25 cellular contexts compared by ENCODE assay signal in genomic region chr15:57567909-57568308, GRCh38. TPM values are rescaled to one million over a fixed set of nuclear protein-coding genes. Genes with fewer than 3 reads are reported as not detected.
"Had no signal": no experiment of that assay in that cellular context is flagged by ENCODE, and none has a peak within 500 bp of the region (broad histone marks: within the 10 kb centered on the region; RNA-seq: fewer than 3 reads in every experiment).

No MANE protein-coding gene starts in this region.

- DNase-seq: activated CD4-positive, alpha-beta T cell treated with anti-CD3 and anti-CD28 coated beads for 4 hours; activated CD4-positive, alpha-beta T cell treated with anti-CD3 and anti-CD28 coated beads, Interleukin-2, amount 50 U/mL, for 48 hours; activated CD4-positive, CD25-positive, alpha-beta regulatory T cell; activated CD8-positive, alpha-beta memory T cell treated with anti-CD3 and anti-CD28 coated beads, Interleukin-2, amount 50 U/mL, for 48 hours; activated naive CD4-positive, alpha-beta T cell treated with anti-CD3 and anti-CD28 coated beads, Interleukin-2, amount 10 ng/mL, durations not matched to agents 7 days and 5 days; activated T-cell treated with anti-CD3 and anti-CD28 coated beads, Interleukin-2, amount 50 U/mL, for 4 hours; aorta; caudate nucleus; dermis blood vessel endothelial cell; effector CD8-positive, alpha-beta T cell; gastrocnemius medialis; hypothalamus; lower lobe of right lung; naive thymus-derived CD4-positive, alpha-beta T cell; retina; sigmoid colon; stimulated activated CD4-positive, alpha-beta T cell treated with anti-CD3 and anti-CD28 coated beads, Interleukin-2, amount 100 ng/mL, for 48 hours; stimulated activated CD8-positive, alpha-beta memory T cell treated with anti-CD3 and anti-CD28 coated beads, Interleukin-4, amount 100 ng/mL, for 48 hours; stimulated activated naive CD4-positive, alpha-beta T cell; upper lobe of left lung had no signal

- H3K36me3 ChIP-seq: gastrocnemius medialis, lower lobe of right lung, neural progenitor cell, sigmoid colon, thoracic aorta, upper lobe of left lung had no signal

- H3K4me1 ChIP-seq: gastrocnemius medialis, neural progenitor cell had no signal

- H3K4me3 ChIP-seq: gastrocnemius medialis, lower lobe of right lung, neural progenitor cell, sigmoid colon, thoracic aorta, upper lobe of left lung had no signal

- H3K27me3 ChIP-seq: gastrocnemius medialis, neural progenitor cell, sigmoid colon, upper lobe of left lung had no signal

- H3K27ac ChIP-seq: gastrocnemius medialis, neural progenitor cell, thoracic aorta had no signal

- H3K9me3 ChIP-seq: gastrocnemius medialis, lower lobe of right lung, sigmoid colon, thoracic aorta, upper lobe of left lung had no signal

- ATAC-seq: activated T-cell treated with anti-CD3 and anti-CD28 coated beads, Interleukin-2, amount 50 U/mL, for 4 hours; esophagus mucosa; gastrocnemius medialis; left colon; lower lobe of right lung; naive thymus-derived CD4-positive, alpha-beta T cell had no signal

RNA-seq across cellular contexts. Expression of gene MYZAP, which starts 23.8 kb away (rescaled TPM):
- total RNA-seq: activated CD8-positive, alpha-beta memory T cell treated with anti-CD3 and anti-CD28 coated beads for 36 hours had no signal
